In genomic region chr2:108620656-108621055, GRCh38 we compare ENCODE assay signal across 8 cellular contexts.
DNase-seq lines count a peak whose midpoint lies in the region; ATAC-seq, FAIRE-seq and TF ChIP-seq lines count a peak whose summit lies in the region.

No MANE protein-coding gene starts in this region.

- TF ChIP-seq CTCF in activated B cell treated with CpG ODN at 0.5 μM for 24 hours (IDR thresholded peaks at IDR 0.05) (no peak), kidney (IDR thresholded peaks at IDR 0.05; ENCODE audit: borderline replicate concordance, extremely low read depth, insufficient read depth) (no peak), tibial nerve (IDR thresholded peaks at IDR 0.05) (no peak), testis (IDR thresholded peaks at IDR 0.05) (no peak)

- H3K4me1 ChIP-seq in kidney (ENCODE audit: control insufficient read depth in 1 of 2, insufficient read depth in 1 of 2, low read depth in 1 of 2, low read length in 2 of 2): peaks cover 16 to 30% of the 10 kb centered on the region in 2 donors
- H3K4me1 ChIP-seq in tibial nerve: peaks cover 0 to 80% (median 20%) of the 10 kb centered on the region in 4 donors
- peaks cover 19% of the 10 kb centered on the region for H3K4me1 ChIP-seq in testis

- H3K27ac Mint-ChIP-seq in activated naive CD4-positive, alpha-beta T cell treated with anti-CD3 and anti-CD28 coated beads, Interleukin-2, amount 10 ng/mL, durations not matched to agents 7 days and 5 days: peak overlapping the region; percentile 96
- H3K27ac Mint-ChIP-seq in activated B cell treated with CpG ODN at 0.5 μM for 24 hours: peak overlapping the region; percentile 82

- intact Hi-C loops in activated B cell treated with CpG ODN at 0.5 μM for 24 hours (cut with micrococcal nuclease): loop anchor here (1.0 to 2.0 kb wide), 3 partner anchors 8 to 16 kb away; no protein-coding TSS in a partner anchor
- intact Hi-C loops in kidney (cut with DNase I): no loop called here
- intact Hi-C loops in testis (cut with DNase I; ENCODE audit: low total_unique reads): no loop called here

- DNase-seq in activated naive CD4-positive, alpha-beta T cell treated with anti-CD3 and anti-CD28 coated beads, Interleukin-2, amount 10 ng/mL, durations not matched to agents 7 days and 5 days: no peak
- DNase-seq in activated naive CD4-positive, alpha-beta T cell (lab: John Stamatoyannopoulos, UW): no peak
- DNase-seq in activated B cell treated with CpG ODN at 0.5 μM for 24 hours (no peak), kidney (no peak), tibial nerve (ENCODE audit: low spot score in 2 of 2) (no peak), islet precursor cell (no peak), hippocampal formation (lab: John Stamatoyannopoulos, UW) (no peak), testis (no peak)

- H3K4me1 Mint-ChIP-seq in activated naive CD4-positive, alpha-beta T cell treated with anti-CD3 and anti-CD28 coated beads, Interleukin-2, amount 10 ng/mL, durations not matched to agents 7 days and 5 days: peaks cover 80% of the 10 kb centered on the region
- H3K4me1 Mint-ChIP-seq in activated B cell treated with CpG ODN at 0.5 μM for 24 hours: peaks cover 59% of the 10 kb centered on the region

- TF ChIP-seq POLR2A in tibial nerve (IDR thresholded peaks at IDR 0.05): no peak
- no peak for TF ChIP-seq POLR2A in testis (IDR thresholded peaks at IDR 0.05)

- no peak for TF ChIP-seq EP300 in tibial nerve (IDR thresholded peaks at IDR 0.05)

- no peak for ATAC-seq in activated B cell treated with CpG ODN at 0.5 μM for 24 hours (ENCODE audit: low read depth)

- CTCF ChIA-PET in activated naive CD4-positive, alpha-beta T cell treated with anti-CD3 and anti-CD28 coated beads, Interleukin-2, amount 10 ng/mL, durations not matched to agents 7 days and 5 days (lab: Charles Lee): interaction anchor here (0.9 to 9.5 kb wide), 6 partner anchors 9 to 26 kb away, joined by 3 to 144 read pairs (median 6); no protein-coding TSS in a partner anchor
- CTCF ChIA-PET in activated B cell treated with CpG ODN at 0.5 μM for 24 hours (lab: Charles Lee): interaction anchor here (0.5 to 3.4 kb wide), 4 partner anchors 8 to 29 kb away, joined by 3 to 29 read pairs (median 5); no protein-coding TSS in a partner anchor

- H3K36me3 Mint-ChIP-seq in activated naive CD4-positive, alpha-beta T cell treated with anti-CD3 and anti-CD28 coated beads, Interleukin-2, amount 10 ng/mL, durations not matched to agents 7 days and 5 days: peaks cover 2% of the 10 kb centered on the region
- no peaks in the 10 kb centered on the region for H3K36me3 Mint-ChIP-seq in activated B cell treated with CpG ODN at 0.5 μM for 24 hours (ENCODE audit: low read depth)

- H3K27ac ChIP-seq in kidney (ENCODE audit: low read depth in 2 of 2, low read length in 2 of 2): peak overlapping the region; percentile 60 to 69
- H3K27ac ChIP-seq in tibial nerve: peak overlapping the region in 3 of 4 donors; percentile 42 to 52 (median 52)
- peak overlapping the region in 1 of 2 donors; percentile 29 for H3K27ac ChIP-seq in testis

- WGBS in tibial nerve, 2 donors: 39 to 52% methylated on average over 3 of the region's 3 CpGs
- 75 to 79% methylated on average over 3 of the region's 3 CpGs for WGBS in testis, 2 donors

- POLR2A ChIA-PET in activated B cell treated with CpG ODN at 0.5 μM for 24 hours (lab: Charles Lee): interaction anchor here (1.1 to 2.9 kb wide), 6 partner anchors 9 to 86 kb away, joined by 3 to 26 read pairs (median 4); no protein-coding TSS in a partner anchor

- H3K9me3 ChIP-seq in kidney (ENCODE audit: control insufficient read depth in 1 of 2, low read length in 2 of 2) (no peaks in the 10 kb centered on the region), tibial nerve (no peaks in the 10 kb centered on the region), testis (no peaks in the 10 kb centered on the region)

- no peaks in the 10 kb centered on the region for H3K9me3 Mint-ChIP-seq in activated naive CD4-positive, alpha-beta T cell treated with anti-CD3 and anti-CD28 coated beads, Interleukin-2, amount 10 ng/mL, durations not matched to agents 7 days and 5 days
- no peaks in the 10 kb centered on the region for H3K9me3 Mint-ChIP-seq in activated B cell treated with CpG ODN at 0.5 μM for 24 hours

- peak overlapping the region; percentile 78 for H3K4me3 Mint-ChIP-seq in activated naive CD4-positive, alpha-beta T cell treated with anti-CD3 and anti-CD28 coated beads, Interleukin-2, amount 10 ng/mL, durations not matched to agents 7 days and 5 days
- H3K4me3 Mint-ChIP-seq in activated B cell treated with CpG ODN at 0.5 μM for 24 hours: peak overlapping the region; percentile 25

- no peaks in the 10 kb centered on the region for H3K36me3 ChIP-seq in kidney (ENCODE audit: control insufficient read depth in 1 of 2, insufficient read depth in 2 of 2, low read length in 2 of 2)
- no peaks in the 10 kb centered on the region for H3K36me3 ChIP-seq in tibial nerve
- no peaks in the 10 kb centered on the region for H3K36me3 ChIP-seq in testis (ENCODE audit: low read depth, missing control alignments)

- no peak for FAIRE-seq in kidney (lab: Jason Lieb, UNC)

- no peaks in the 10 kb centered on the region for H3K27me3 ChIP-seq in tibial nerve
- no peaks in the 10 kb centered on the region for H3K27me3 ChIP-seq in testis

- H3K4me3 ChIP-seq in kidney (ENCODE audit: low read length in 2 of 2): no peak overlapping the region
- no peak overlapping the region for H3K4me3 ChIP-seq in tibial nerve
- no peak overlapping the region for H3K4me3 ChIP-seq in testis

- no peaks in the 10 kb centered on the region for H3K27me3 Mint-ChIP-seq in activated naive CD4-positive, alpha-beta T cell treated with anti-CD3 and anti-CD28 coated beads, Interleukin-2, amount 10 ng/mL, durations not matched to agents 7 days and 5 days
- H3K27me3 Mint-ChIP-seq in activated B cell treated with CpG ODN at 0.5 μM for 24 hours: no peaks in the 10 kb centered on the region

- peak overlapping the region in 1 of 2 donors; percentile 5 for H3K9ac ChIP-seq in kidney (ENCODE audit: low read length in 2 of 2)
